ENCODE assay signal across 8 cellular contexts in genomic region chr10:43362191-43362839, GRCh38. TPM values are rescaled to one million over a fixed set of nuclear protein-coding genes. Genes with fewer than 3 reads are reported as not detected.
A peak's percentile ranks its signal among the peaks of the same experiment; 100 is the strongest.
DNase-seq lines count a peak whose midpoint lies in the region; ATAC-seq and TF ChIP-seq lines count a peak whose summit lies in the region.

No MANE protein-coding gene starts in this region.

- ATAC-seq in GM19035 (IDR thresholded peaks at IDR 0.05; ENCODE audit: unreplicated experiment), result peak; percentile 99
- ATAC-seq in HG03378 (IDR thresholded peaks at IDR 0.05; ENCODE audit: unreplicated experiment), result peak; percentile 98

- peak overlapping the region; percentile 39 for H3K4me3 ChIP-seq in AG09309 (ENCODE audit: control insufficient read depth, low read depth, low read length)

- TF ChIP-seq POLR2A in erythroblast (IDR thresholded peaks at IDR 0.05; ENCODE audit: low read length), result peak; percentile 78

- TF ChIP-seq CTCF in AG09309 (IDR thresholded peaks at IDR 0.05; ENCODE audit: control insufficient read depth, insufficient read depth, low read depth, low read length, missing control alignments), result peak; percentile 23

- DNase-seq in AG09309 (ENCODE audit: low read depth), result no peak
- peak; percentile 80 for DNase-seq in NCI-H748 treated with DMSO at 0.1 percent for 48 hours (lab: John Stamatoyannopoulos, UW)
- peak; percentile 93 for DNase-seq in activated T-cell treated with anti-CD3 and anti-CD28 coated beads, Interleukin-2, amount 50 U/mL, for 1 hour
- DNase-seq in erythroblast (lab: John Stamatoyannopoulos, UW), result peak; percentile 92 to 94
- peak; percentile 98 for DNase-seq in mucosa of gallbladder (ENCODE audit: low spot score)
- peak; percentile 76 to 96 for DNase-seq in stimulated activated CD8-positive, alpha-beta memory T cell treated with anti-CD3 and anti-CD28 coated beads, Interleukin-4, amount 100 ng/mL, for 1 hour (ENCODE audit: low read depth in 2 of 2, low spot score in 1 of 2)

RNA-seq across cellular contexts. Expression of gene FXYD4, which starts 9.1 kb away (rescaled TPM):
- 1.6 TPM for total RNA-seq in mucosa of gallbladder

RNA-seq across cellular contexts. Expression of gene HNRNPF, which starts 46.7 kb away (rescaled TPM):
- 184 TPM for total RNA-seq in mucosa of gallbladder
